ENCODE assay signal across 8 cellular contexts in genomic region chr7:22726849-22727792, GRCh38. TPM values are rescaled to one million over a fixed set of nuclear protein-coding genes. Genes with fewer than 3 reads are reported as not detected.
DNase-seq lines count a peak whose midpoint lies in the region; ATAC-seq and TF ChIP-seq lines count a peak whose summit lies in the region.

Gene IL6 (plus strand): TSS chr7:22727200. CDS start chr7:22727263, 63 bp downstream.

- peaks cover 14% of the 10 kb centered on the region for H3K4me1 Mint-ChIP-seq in neural crest cell

- no peak within 1 kb of the TSS for H3K4me3 Mint-ChIP-seq in neural crest cell

- H3K36me3 ChIP-seq in gastroesophageal sphincter = no peaks in the 10 kb centered on the region

- 0 to 13% methylated on average over 3 to 11 of the region's 31 CpGs for WGBS in gastroesophageal sphincter (ENCODE audit: low coverage in 1 of 2), 2 donors

- peak; percentile 84 for ATAC-seq in gastroesophageal sphincter
- ATAC-seq in HG02938 (IDR thresholded peaks at IDR 0.05; ENCODE audit: unreplicated experiment) = no peak
- no peak for ATAC-seq in GM18868 (IDR thresholded peaks at IDR 0.05; ENCODE audit: unreplicated experiment)

- TF ChIP-seq CTCF in gastroesophageal sphincter (IDR thresholded peaks at IDR 0.05) (no peak), neural crest cell (conservative IDR thresholded peaks at IDR 0.05) (no peak)

- peaks cover 23% of the 10 kb centered on the region for H3K27me3 Mint-ChIP-seq in neural crest cell (ENCODE audit: low read depth)

- DNase-seq in activated gamma-delta T cell (lab: John Stamatoyannopoulos, UW) (peak; percentile 7), activated gamma-delta T cell treated with Interleukin-2 at 50 U/mL for 16 hours (no peak), NCI-H446 treated with DMSO at 0.1 percent for 48 hours (lab: John Stamatoyannopoulos, UW) (peak; percentile 25), neural crest cell (ENCODE audit: low read depth, low spot score) (peak; percentile 14)
- peak; percentile 33 for DNase-seq in activated naive CD4-positive, alpha-beta T cell treated with anti-CD3 and anti-CD28 coated beads, Interleukin-2, amount 50 U/mL, for 16 hours

- peak within 1 kb of the TSS; percentile 47 to 82 (median 80) for H3K27ac ChIP-seq in gastroesophageal sphincter

- H3K27ac Mint-ChIP-seq in neural crest cell (ENCODE audit: unreplicated experiment) = no peak within 1 kb of the TSS

- H3K36me3 Mint-ChIP-seq in neural crest cell (ENCODE audit: low read depth) = no peaks in the 10 kb centered on the region

- no peaks in the 10 kb centered on the region for H3K9me3 ChIP-seq in gastroesophageal sphincter

- no peaks in the 10 kb centered on the region for H3K27me3 ChIP-seq in gastroesophageal sphincter

- no peaks in the 10 kb centered on the region for H3K9me3 Mint-ChIP-seq in neural crest cell

- no peak for TF ChIP-seq EP300 in gastroesophageal sphincter (IDR thresholded peaks at IDR 0.05)

- peaks cover 3 to 70% (median 28%) of the 10 kb centered on the region in 3 donors for H3K4me1 ChIP-seq in gastroesophageal sphincter

- H3K4me3 ChIP-seq in gastroesophageal sphincter = peak within 1 kb of the TSS; percentile 30 to 45

- no peak for TF ChIP-seq POLR2A in gastroesophageal sphincter (IDR thresholded peaks at IDR 0.05)

RNA-seq across cellular contexts. Expression of gene IL6, which starts in this region (rescaled TPM):
- 10 to 100 TPM in 1 of 4 donors, under 1 TPM in 1, not detected in 2; 0.85 to 27.9 TPM for total RNA-seq in gastroesophageal sphincter
- total RNA-seq in neural crest cell = not detected in 2 replicates

Comparison
In these comparisons a context has a peak if more than half of its experiments do, and no peak if none do; other contexts are left out.
1. Peak in DNase-seq in neural crest cell; RNA of the gene not detected or under 1 TPM.